2 cellular contexts compared by ENCODE assay signal in the genomic region with DNA sequence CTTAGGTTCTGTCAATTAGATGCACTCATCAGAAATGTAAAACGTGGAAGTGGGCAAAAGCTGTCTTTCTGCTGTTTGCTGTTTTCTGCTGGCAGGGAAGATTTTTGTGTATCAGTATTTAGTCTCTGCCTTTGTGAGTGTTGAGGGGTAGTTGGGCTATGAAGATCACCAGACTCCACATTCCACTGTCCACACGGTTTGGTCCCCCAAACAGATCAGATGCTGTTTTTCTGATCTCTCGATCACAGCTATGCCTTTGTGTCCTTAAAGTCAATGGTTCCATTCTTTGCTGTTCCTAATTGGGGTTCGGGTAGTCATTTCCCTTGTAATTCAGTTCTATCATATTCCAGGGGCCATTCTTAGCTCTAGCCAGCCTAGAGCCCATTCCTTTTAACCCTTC.
TF ChIP-seq lines count a peak whose summit lies in the region.

No MANE protein-coding gene starts in this region.

TF ChIP-seq in GM12891, 5 proteins besides CTCF, POLR2A, EP300 and RAD21:
- TF ChIP-seq TAF1 (IDR thresholded peaks at IDR 0.05; ENCODE audit: low read depth, low read length) (no peak), POLR2AphosphoS5 (IDR thresholded peaks at IDR 0.05; ENCODE audit: low read depth, low read length) (no peak), SPI1 (IDR thresholded peaks at IDR 0.05; ENCODE audit: low read depth, low read length) (no peak), PAX5 (IDR thresholded peaks at IDR 0.05; ENCODE audit: insufficient read depth, low read length, severe bottlenecking) (no peak), POU2F2 (IDR thresholded peaks at IDR 0.05; ENCODE audit: low read depth, low read length) (no peak)
TF ChIP-seq in GM12891: peak in this region for 0.

TF ChIP-seq in H1, 55 proteins besides CTCF, POLR2A, EP300 and RAD21:
- TF ChIP-seq BRCA1 (IDR thresholded peaks at IDR 0.05; ENCODE audit: low read depth, low read length) (no peak), SIX5 (IDR thresholded peaks at IDR 0.05; ENCODE audit: low read depth, low read length) (no peak), HDAC6 (IDR thresholded peaks at IDR 0.05; ENCODE audit: low read depth, low read length) (no peak), KDM1A (IDR thresholded peaks at IDR 0.05; ENCODE audit: borderline replicate concordance, low read length) (no peak), TAF1 (IDR thresholded peaks at IDR 0.05; ENCODE audit: low read depth, low read length) (no peak), SRF (IDR thresholded peaks at IDR 0.05; ENCODE audit: low read depth, low read length) (no peak), CEBPB (IDR thresholded peaks at IDR 0.05; ENCODE audit: low read depth, low read length) (no peak), RBBP5 (IDR thresholded peaks at IDR 0.05; ENCODE audit: borderline replicate concordance, low read depth, low read length) (no peak), POU5F1 (IDR thresholded peaks at IDR 0.05; ENCODE audit: low read depth, low read length) (no peak), JUND (IDR thresholded peaks at IDR 0.05; ENCODE audit: low read length) (no peak), FOSL1 (IDR thresholded peaks at IDR 0.05; ENCODE audit: insufficient read depth, low read depth, low read length) (no peak), RNF2 (IDR thresholded peaks at IDR 0.05; ENCODE audit: borderline replicate concordance, low read depth, low read length, missing control alignments, poor library complexity, severe bottlenecking) (no peak)
- TF ChIP-seq, protein P1, sequence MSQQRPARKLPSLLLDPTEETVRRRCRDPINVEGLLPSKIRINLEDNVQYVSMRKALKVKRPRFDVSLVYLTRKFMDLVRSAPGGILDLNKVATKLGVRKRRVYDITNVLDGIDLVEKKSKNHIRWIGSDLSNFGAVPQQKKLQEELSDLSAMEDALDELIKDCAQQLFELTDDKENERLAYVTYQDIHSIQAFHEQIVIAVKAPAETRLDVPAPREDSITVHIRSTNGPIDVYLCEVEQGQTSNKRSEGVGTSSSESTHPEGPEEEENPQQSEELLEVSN (IDR thresholded peaks at IDR 0.05): no peak
- TF ChIP-seq, protein P2, sequence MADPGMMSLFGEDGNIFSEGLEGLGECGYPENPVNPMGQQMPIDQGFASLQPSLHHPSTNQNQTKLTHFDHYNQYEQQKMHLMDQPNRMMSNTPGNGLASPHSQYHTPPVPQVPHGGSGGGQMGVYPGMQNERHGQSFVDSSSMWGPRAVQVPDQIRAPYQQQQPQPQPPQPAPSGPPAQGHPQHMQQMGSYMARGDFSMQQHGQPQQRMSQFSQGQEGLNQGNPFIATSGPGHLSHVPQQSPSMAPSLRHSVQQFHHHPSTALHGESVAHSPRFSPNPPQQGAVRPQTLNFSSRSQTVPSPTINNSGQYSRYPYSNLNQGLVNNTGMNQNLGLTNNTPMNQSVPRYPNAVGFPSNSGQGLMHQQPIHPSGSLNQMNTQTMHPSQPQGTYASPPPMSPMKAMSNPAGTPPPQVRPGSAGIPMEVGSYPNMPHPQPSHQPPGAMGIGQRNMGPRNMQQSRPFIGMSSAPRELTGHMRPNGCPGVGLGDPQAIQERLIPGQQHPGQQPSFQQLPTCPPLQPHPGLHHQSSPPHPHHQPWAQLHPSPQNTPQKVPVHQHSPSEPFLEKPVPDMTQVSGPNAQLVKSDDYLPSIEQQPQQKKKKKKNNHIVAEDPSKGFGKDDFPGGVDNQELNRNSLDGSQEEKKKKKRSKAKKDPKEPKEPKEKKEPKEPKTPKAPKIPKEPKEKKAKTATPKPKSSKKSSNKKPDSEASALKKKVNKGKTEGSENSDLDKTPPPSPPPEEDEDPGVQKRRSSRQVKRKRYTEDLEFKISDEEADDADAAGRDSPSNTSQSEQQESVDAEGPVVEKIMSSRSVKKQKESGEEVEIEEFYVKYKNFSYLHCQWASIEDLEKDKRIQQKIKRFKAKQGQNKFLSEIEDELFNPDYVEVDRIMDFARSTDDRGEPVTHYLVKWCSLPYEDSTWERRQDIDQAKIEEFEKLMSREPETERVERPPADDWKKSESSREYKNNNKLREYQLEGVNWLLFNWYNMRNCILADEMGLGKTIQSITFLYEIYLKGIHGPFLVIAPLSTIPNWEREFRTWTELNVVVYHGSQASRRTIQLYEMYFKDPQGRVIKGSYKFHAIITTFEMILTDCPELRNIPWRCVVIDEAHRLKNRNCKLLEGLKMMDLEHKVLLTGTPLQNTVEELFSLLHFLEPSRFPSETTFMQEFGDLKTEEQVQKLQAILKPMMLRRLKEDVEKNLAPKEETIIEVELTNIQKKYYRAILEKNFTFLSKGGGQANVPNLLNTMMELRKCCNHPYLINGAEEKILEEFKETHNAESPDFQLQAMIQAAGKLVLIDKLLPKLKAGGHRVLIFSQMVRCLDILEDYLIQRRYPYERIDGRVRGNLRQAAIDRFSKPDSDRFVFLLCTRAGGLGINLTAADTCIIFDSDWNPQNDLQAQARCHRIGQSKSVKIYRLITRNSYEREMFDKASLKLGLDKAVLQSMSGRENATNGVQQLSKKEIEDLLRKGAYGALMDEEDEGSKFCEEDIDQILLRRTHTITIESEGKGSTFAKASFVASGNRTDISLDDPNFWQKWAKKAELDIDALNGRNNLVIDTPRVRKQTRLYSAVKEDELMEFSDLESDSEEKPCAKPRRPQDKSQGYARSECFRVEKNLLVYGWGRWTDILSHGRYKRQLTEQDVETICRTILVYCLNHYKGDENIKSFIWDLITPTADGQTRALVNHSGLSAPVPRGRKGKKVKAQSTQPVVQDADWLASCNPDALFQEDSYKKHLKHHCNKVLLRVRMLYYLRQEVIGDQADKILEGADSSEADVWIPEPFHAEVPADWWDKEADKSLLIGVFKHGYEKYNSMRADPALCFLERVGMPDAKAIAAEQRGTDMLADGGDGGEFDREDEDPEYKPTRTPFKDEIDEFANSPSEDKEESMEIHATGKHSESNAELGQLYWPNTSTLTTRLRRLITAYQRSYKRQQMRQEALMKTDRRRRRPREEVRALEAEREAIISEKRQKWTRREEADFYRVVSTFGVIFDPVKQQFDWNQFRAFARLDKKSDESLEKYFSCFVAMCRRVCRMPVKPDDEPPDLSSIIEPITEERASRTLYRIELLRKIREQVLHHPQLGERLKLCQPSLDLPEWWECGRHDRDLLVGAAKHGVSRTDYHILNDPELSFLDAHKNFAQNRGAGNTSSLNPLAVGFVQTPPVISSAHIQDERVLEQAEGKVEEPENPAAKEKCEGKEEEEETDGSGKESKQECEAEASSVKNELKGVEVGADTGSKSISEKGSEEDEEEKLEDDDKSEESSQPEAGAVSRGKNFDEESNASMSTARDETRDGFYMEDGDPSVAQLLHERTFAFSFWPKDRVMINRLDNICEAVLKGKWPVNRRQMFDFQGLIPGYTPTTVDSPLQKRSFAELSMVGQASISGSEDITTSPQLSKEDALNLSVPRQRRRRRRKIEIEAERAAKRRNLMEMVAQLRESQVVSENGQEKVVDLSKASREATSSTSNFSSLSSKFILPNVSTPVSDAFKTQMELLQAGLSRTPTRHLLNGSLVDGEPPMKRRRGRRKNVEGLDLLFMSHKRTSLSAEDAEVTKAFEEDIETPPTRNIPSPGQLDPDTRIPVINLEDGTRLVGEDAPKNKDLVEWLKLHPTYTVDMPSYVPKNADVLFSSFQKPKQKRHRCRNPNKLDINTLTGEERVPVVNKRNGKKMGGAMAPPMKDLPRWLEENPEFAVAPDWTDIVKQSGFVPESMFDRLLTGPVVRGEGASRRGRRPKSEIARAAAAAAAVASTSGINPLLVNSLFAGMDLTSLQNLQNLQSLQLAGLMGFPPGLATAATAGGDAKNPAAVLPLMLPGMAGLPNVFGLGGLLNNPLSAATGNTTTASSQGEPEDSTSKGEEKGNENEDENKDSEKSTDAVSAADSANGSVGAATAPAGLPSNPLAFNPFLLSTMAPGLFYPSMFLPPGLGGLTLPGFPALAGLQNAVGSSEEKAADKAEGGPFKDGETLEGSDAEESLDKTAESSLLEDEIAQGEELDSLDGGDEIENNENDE (IDR thresholded peaks at IDR 0.05; ENCODE audit: insufficient replicate concordance, low read length): no peak
